In the genomic region with DNA sequence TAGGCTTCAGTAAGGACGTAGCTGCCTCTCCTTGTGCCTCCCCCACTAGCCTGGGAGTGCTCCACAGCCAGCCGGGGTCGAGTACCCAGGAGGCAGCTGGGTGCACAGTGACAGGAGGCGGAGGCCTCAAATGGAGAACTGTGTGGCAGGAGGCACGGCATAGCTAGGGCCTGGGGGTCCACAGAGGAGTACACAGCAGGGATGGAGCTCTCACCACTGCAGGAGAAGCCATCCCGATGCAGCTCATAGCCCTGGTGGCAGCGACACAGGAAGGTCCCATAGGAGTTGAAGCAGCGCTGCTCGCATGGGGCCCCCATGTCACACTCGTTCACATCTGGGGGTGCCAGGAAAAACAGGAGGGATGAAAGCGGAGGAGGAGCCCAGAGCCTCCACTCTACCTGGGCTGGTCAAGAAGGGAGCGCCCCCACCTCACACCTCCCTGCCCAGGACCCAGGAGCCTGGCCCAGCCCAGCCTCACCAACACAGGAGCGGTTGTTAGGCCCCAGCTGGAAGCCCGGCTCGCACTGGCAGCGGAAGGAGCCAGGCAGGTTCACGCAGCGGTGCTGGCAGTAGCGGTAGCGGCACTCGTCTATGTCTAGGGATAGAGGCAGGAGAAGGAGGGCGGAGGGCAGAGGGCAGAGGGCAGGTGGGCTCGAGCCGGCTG, we compare ENCODE assay signal across 2 cellular contexts.
A peak's percentile ranks its signal among the peaks of the same experiment; 100 is the strongest.
TF ChIP-seq lines count a peak whose summit lies in the region.

No MANE protein-coding gene starts in this region.

TF ChIP-seq in SK-N-SH treated with all-trans-retinoic acid at 6 μM for 48 hours, 23 proteins besides CTCF, POLR2A, EP300 and RAD21:
- TF ChIP-seq, protein P1, sequence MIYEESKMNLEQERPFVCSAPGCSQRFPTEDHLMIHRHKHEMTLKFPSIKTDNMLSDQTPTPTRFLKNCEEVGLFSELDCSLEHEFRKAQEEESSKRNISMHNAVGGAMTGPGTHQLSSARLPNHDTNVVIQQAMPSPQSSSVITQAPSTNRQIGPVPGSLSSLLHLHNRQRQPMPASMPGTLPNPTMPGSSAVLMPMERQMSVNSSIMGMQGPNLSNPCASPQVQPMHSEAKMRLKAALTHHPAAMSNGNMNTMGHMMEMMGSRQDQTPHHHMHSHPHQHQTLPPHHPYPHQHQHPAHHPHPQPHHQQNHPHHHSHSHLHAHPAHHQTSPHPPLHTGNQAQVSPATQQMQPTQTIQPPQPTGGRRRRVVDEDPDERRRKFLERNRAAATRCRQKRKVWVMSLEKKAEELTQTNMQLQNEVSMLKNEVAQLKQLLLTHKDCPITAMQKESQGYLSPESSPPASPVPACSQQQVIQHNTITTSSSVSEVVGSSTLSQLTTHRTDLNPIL (CRISPR knock-in tag; IDR thresholded peaks at IDR 0.05; ENCODE audit: low read depth), result no peak
- no peak for TF ChIP-seq ZFP30 (CRISPR knock-in tag; IDR thresholded peaks at IDR 0.05)
- 0 out of 2 replicates have a peak, but pooled peaks have one; percentile 1 for TF ChIP-seq ZC3H10 (CRISPR knock-in tag; IDR thresholded peaks at IDR 0.05)

TF ChIP-seq in SK-N-SH, 30 proteins besides CTCF, POLR2A, EP300 and RAD21 (continued from another document):
- TF ChIP-seq NFIC (IDR thresholded peaks at IDR 0.05; ENCODE audit: borderline replicate concordance) (no peak), RXRA (IDR thresholded peaks at IDR 0.05; ENCODE audit: borderline replicate concordance, low read depth) (no peak), FOXJ3 (CRISPR knock-in tag; IDR thresholded peaks at IDR 0.05) (no peak), ELF1 (IDR thresholded peaks at IDR 0.05) (no peak), TCF12 (IDR thresholded peaks at IDR 0.05) (no peak), NRF1 (IDR thresholded peaks at IDR 0.05; ENCODE audit: low read depth, low read length) (no peak), JUND (IDR thresholded peaks at IDR 0.05) (no peak), CHD2 (IDR thresholded peaks at IDR 0.05; ENCODE audit: low read length, partially characterized antibody) (no peak), TEAD4 (IDR thresholded peaks at IDR 0.05; ENCODE audit: borderline replicate concordance, insufficient read depth) (no peak), GABPA (IDR thresholded peaks at IDR 0.05; ENCODE audit: low read depth) (no peak), FOSL2 (IDR thresholded peaks at IDR 0.05; ENCODE audit: borderline replicate concordance, low read depth) (no peak), GATA2 (CRISPR knock-in tag; IDR thresholded peaks at IDR 0.05) (no peak), SIN3A (IDR thresholded peaks at IDR 0.05; ENCODE audit: borderline replicate concordance, low read depth, low read length) (no peak)
- TF ChIP-seq, protein P2, sequence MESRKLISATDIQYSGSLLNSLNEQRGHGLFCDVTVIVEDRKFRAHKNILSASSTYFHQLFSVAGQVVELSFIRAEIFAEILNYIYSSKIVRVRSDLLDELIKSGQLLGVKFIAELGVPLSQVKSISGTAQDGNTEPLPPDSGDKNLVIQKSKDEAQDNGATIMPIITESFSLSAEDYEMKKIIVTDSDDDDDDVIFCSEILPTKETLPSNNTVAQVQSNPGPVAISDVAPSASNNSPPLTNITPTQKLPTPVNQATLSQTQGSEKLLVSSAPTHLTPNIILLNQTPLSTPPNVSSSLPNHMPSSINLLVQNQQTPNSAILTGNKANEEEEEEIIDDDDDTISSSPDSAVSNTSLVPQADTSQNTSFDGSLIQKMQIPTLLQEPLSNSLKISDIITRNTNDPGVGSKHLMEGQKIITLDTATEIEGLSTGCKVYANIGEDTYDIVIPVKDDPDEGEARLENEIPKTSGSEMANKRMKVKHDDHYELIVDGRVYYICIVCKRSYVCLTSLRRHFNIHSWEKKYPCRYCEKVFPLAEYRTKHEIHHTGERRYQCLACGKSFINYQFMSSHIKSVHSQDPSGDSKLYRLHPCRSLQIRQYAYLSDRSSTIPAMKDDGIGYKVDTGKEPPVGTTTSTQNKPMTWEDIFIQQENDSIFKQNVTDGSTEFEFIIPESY (IDR thresholded peaks at IDR 0.05; ENCODE audit: borderline replicate concordance, low read depth), result no peak
- TF ChIP-seq, protein P3, sequence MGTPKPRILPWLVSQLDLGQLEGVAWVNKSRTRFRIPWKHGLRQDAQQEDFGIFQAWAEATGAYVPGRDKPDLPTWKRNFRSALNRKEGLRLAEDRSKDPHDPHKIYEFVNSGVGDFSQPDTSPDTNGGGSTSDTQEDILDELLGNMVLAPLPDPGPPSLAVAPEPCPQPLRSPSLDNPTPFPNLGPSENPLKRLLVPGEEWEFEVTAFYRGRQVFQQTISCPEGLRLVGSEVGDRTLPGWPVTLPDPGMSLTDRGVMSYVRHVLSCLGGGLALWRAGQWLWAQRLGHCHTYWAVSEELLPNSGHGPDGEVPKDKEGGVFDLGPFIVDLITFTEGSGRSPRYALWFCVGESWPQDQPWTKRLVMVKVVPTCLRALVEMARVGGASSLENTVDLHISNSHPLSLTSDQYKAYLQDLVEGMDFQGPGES (IDR thresholded peaks at IDR 0.05; ENCODE audit: low read depth, low read length), result no peak
TF ChIP-seq in SK-N-SH: peak in this region for 0.
